ENCODE assay signal across 13 cellular contexts in genomic region chr2:148726228-148726627, GRCh38.
DNase-seq lines count a peak whose midpoint lies in the region; ATAC-seq and TF ChIP-seq lines count a peak whose summit lies in the region.
"Had no signal": no experiment of that assay in that cellular context is flagged by ENCODE, and none has a peak within 500 bp of the region (broad histone marks: within the 10 kb centered on the region; RNA-seq: fewer than 3 reads in every experiment).

No MANE protein-coding gene starts in this region.

- H3K27ac Mint-ChIP-seq in activated T-cell treated with anti-CD3 and anti-CD28 coated beads, Interleukin-2, amount 50 U/mL, for 24 hours, result no peak overlapping the region
- H3K27ac Mint-ChIP-seq in stimulated activated naive B cell treated with anti-CD40 and anti-IgM and Interleukin-4, amounts not matched to agents 10 μg/mL and 1 μg/mL and 100 μg/mL, for 72 hours, result no peak overlapping the region
- no peak overlapping the region for H3K27ac Mint-ChIP-seq in glutamatergic neuron (ENCODE audit: unreplicated experiment)
- H3K27ac Mint-ChIP-seq: nephron had no signal

- peaks cover 6% of the 10 kb centered on the region for H3K9me3 Mint-ChIP-seq in activated T-cell treated with anti-CD3 and anti-CD28 coated beads, Interleukin-2, amount 50 U/mL, for 4 hours
- H3K9me3 Mint-ChIP-seq in activated T-cell treated with anti-CD3 and anti-CD28 coated beads, Interleukin-2, amount 50 U/mL, for 24 hours, result no peaks in the 10 kb centered on the region
- H3K9me3 Mint-ChIP-seq in stimulated activated naive B cell treated with anti-CD40 and anti-IgM and Interleukin-4, amounts not matched to agents 10 μg/mL and 1 μg/mL and 100 μg/mL, for 72 hours, result peaks cover 0 to 2% of the 10 kb centered on the region in 2 donors
- no peaks in the 10 kb centered on the region for H3K9me3 Mint-ChIP-seq in glutamatergic neuron (ENCODE audit: unreplicated experiment)

- no peak for DNase-seq in activated T-cell treated with anti-CD3 and anti-CD28 coated beads, Interleukin-2, amount 50 U/mL, for 4 hours
- DNase-seq in activated T-cell treated with anti-CD3 and anti-CD28 coated beads, Interleukin-2, amount 50 U/mL, for 24 hours, result no peak
- no peak for DNase-seq in stimulated activated naive B cell treated with anti-CD40 and anti-IgM and Interleukin-4, amounts not matched to agents 10 μg/mL and 1 μg/mL and 100 μg/mL, for 72 hours
- DNase-seq in stimulated activated CD4-positive, alpha-beta T cell treated with anti-CD3 and anti-CD28 coated beads, Interleukin-4, amount 100 ng/mL, for 24 hours, result no peak
- DNase-seq in HK-2 (ENCODE audit: unreplicated experiment) (no peak), glutamatergic neuron (no peak)
- DNase-seq: cortex of kidney, left cardiac atrium, NCI-H774 had no signal

- no peak for TF ChIP-seq CTCF in glutamatergic neuron (IDR thresholded peaks at IDR 0.05; ENCODE audit: partially characterized antibody, unreplicated experiment)

- peaks cover 19% of the 10 kb centered on the region for H3K36me3 Mint-ChIP-seq in activated T-cell treated with anti-CD3 and anti-CD28 coated beads, Interleukin-2, amount 50 U/mL, for 4 hours (ENCODE audit: insufficient read depth)
- H3K36me3 Mint-ChIP-seq in activated T-cell treated with anti-CD3 and anti-CD28 coated beads, Interleukin-2, amount 50 U/mL, for 24 hours (ENCODE audit: low read depth), result peaks cover 34% of the 10 kb centered on the region
- H3K36me3 Mint-ChIP-seq in stimulated activated naive B cell treated with anti-CD40 and anti-IgM and Interleukin-4, amounts not matched to agents 10 μg/mL and 1 μg/mL and 100 μg/mL, for 72 hours, result peaks cover 11 to 22% of the 10 kb centered on the region in 2 donors
- H3K36me3 Mint-ChIP-seq in glutamatergic neuron (ENCODE audit: unreplicated experiment), result no peaks in the 10 kb centered on the region

- ATAC-seq in activated T-cell treated with anti-CD3 and anti-CD28 coated beads, Interleukin-2, amount 50 U/mL, for 4 hours, result peak; percentile 65 to 69
- ATAC-seq in GM21717 (IDR thresholded peaks at IDR 0.05; ENCODE audit: unreplicated experiment), result peak; percentile 89
- peak; percentile 64 for ATAC-seq in HG03196 (IDR thresholded peaks at IDR 0.05; ENCODE audit: unreplicated experiment)
- peak; percentile 63 to 72 for ATAC-seq in stimulated activated naive B cell treated with anti-CD40 and anti-IgM and Interleukin-4, amounts not matched to agents 10 μg/mL and 1 μg/mL and 100 μg/mL, for 72 hours (replicated peaks)
- ATAC-seq: A549, left cardiac atrium had no signal

- no peak overlapping the region for H3K4me3 Mint-ChIP-seq in activated T-cell treated with anti-CD3 and anti-CD28 coated beads, Interleukin-2, amount 50 U/mL, for 4 hours
- no peak overlapping the region for H3K4me3 Mint-ChIP-seq in activated T-cell treated with anti-CD3 and anti-CD28 coated beads, Interleukin-2, amount 50 U/mL, for 24 hours
- no peak overlapping the region for H3K4me3 Mint-ChIP-seq in stimulated activated naive B cell treated with anti-CD40 and anti-IgM and Interleukin-4, amounts not matched to agents 10 μg/mL and 1 μg/mL and 100 μg/mL, for 72 hours
- H3K4me3 Mint-ChIP-seq in glutamatergic neuron (ENCODE audit: unreplicated experiment), result no peak overlapping the region
- H3K4me3 Mint-ChIP-seq: nephron had no signal

- H3K27me3 Mint-ChIP-seq in activated T-cell treated with anti-CD3 and anti-CD28 coated beads, Interleukin-2, amount 50 U/mL, for 4 hours (ENCODE audit: low read depth), result no peaks in the 10 kb centered on the region
- H3K27me3 Mint-ChIP-seq in activated T-cell treated with anti-CD3 and anti-CD28 coated beads, Interleukin-2, amount 50 U/mL, for 24 hours, result no peaks in the 10 kb centered on the region
- no peaks in the 10 kb centered on the region for H3K27me3 Mint-ChIP-seq in stimulated activated naive B cell treated with anti-CD40 and anti-IgM and Interleukin-4, amounts not matched to agents 10 μg/mL and 1 μg/mL and 100 μg/mL, for 72 hours
- no peaks in the 10 kb centered on the region for H3K27me3 Mint-ChIP-seq in glutamatergic neuron (ENCODE audit: unreplicated experiment)

- H3K4me1 Mint-ChIP-seq in activated T-cell treated with anti-CD3 and anti-CD28 coated beads, Interleukin-2, amount 50 U/mL, for 4 hours (ENCODE audit: low read depth), result peaks cover 60% of the 10 kb centered on the region
- H3K4me1 Mint-ChIP-seq in activated T-cell treated with anti-CD3 and anti-CD28 coated beads, Interleukin-2, amount 50 U/mL, for 24 hours (ENCODE audit: low read depth), result peaks cover 66% of the 10 kb centered on the region
- peaks cover 32 to 70% of the 10 kb centered on the region in 2 donors for H3K4me1 Mint-ChIP-seq in stimulated activated naive B cell treated with anti-CD40 and anti-IgM and Interleukin-4, amounts not matched to agents 10 μg/mL and 1 μg/mL and 100 μg/mL, for 72 hours
- H3K4me1 Mint-ChIP-seq in glutamatergic neuron (ENCODE audit: low read depth, unreplicated experiment), result peaks cover 18% of the 10 kb centered on the region
